Comparison of ENCODE assay signal across 1 cellular context in genomic region chr19:6343462-6343861, GRCh38.
TF ChIP-seq lines count a peak whose summit lies in the region.

No MANE protein-coding gene starts in this region.

TF ChIP-seq in WTC11, 78 proteins besides CTCF, POLR2A, EP300 and RAD21 (continued from another document):
- TF ChIP-seq, protein P1, sequence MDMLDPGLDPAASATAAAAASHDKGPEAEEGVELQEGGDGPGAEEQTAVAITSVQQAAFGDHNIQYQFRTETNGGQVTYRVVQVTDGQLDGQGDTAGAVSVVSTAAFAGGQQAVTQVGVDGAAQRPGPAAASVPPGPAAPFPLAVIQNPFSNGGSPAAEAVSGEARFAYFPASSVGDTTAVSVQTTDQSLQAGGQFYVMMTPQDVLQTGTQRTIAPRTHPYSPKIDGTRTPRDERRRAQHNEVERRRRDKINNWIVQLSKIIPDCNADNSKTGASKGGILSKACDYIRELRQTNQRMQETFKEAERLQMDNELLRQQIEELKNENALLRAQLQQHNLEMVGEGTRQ (CRISPR knock-in tag; IDR thresholded peaks at IDR 0.05): no peak
- TF ChIP-seq USF1 (CRISPR knock-in tag; IDR thresholded peaks at IDR 0.05) (0 out of 2 replicates have a peak, but pooled peaks have one; percentile 13), NFATC4 (CRISPR knock-in tag; IDR thresholded peaks at IDR 0.05) (no peak), E2F1 (CRISPR knock-in tag; IDR thresholded peaks at IDR 0.05) (no peak), ZNF416 (CRISPR knock-in tag; IDR thresholded peaks at IDR 0.05) (no peak)
